In genomic region chr9:132794730-132795380, GRCh38 we compare ENCODE assay signal across 12 cellular contexts.
A peak's percentile ranks its signal among the peaks of the same experiment; 100 is the strongest.
DNase-seq lines count a peak whose midpoint lies in the region; ATAC-seq and TF ChIP-seq lines count a peak whose summit lies in the region.
"Had no signal": no experiment of that assay in that cellular context is flagged by ENCODE, and none has a peak within 500 bp of the region (broad histone marks: within the 10 kb centered on the region; RNA-seq: fewer than 3 reads in every experiment).

No MANE protein-coding gene starts in this region.

- no peak for TF ChIP-seq CTCF in fibroblast of villous mesenchyme (IDR thresholded peaks at IDR 0.05; ENCODE audit: insufficient read depth, low read depth, low read length)

- H3K4me3 ChIP-seq in fibroblast of villous mesenchyme (ENCODE audit: low read depth, low read length) = no peak overlapping the region
- H3K4me3 ChIP-seq: pancreas had no signal

- DNase-seq in activated CD8-positive, alpha-beta memory T cell treated with anti-CD3 and anti-CD28 coated beads for 24 hours = peak; percentile 43
- no peak for DNase-seq in activated CD8-positive, alpha-beta memory T cell treated with anti-CD3 and anti-CD28 coated beads, Interleukin-2, amount 50 U/mL, for 4 hours
- peak; percentile 19 for DNase-seq in NCI-H748 treated with DMSO at 0.1 percent for 48 hours (lab: John Stamatoyannopoulos, UW)
- DNase-seq in fibroblast of villous mesenchyme (ENCODE audit: low read depth) = peak; percentile 10
- peak; percentile 41 for DNase-seq in ureter (ENCODE audit: low spot score)
- no peak for DNase-seq in superior temporal gyrus (ENCODE audit: extremely low spot score)
- DNase-seq: NCI-H187; pancreas; stimulated activated CD4-positive, alpha-beta T cell treated with anti-CD3 and anti-CD28 coated beads, Interleukin-12 subunit alpha, Interleukin-12 subunit beta, amount 100 ng/mL, for 4 hours; SW 1271 had no signal

- ATAC-seq in GM19455 (IDR thresholded peaks at IDR 0.05; ENCODE audit: unreplicated experiment) (no peak), GM19463 (IDR thresholded peaks at IDR 0.05; ENCODE audit: unreplicated experiment) (no peak)
- ATAC-seq: pancreas had no signal

Comparison
In these comparisons a context has a peak if more than half of its experiments do, and no peak if none do; other contexts are left out.
1. DNase-seq: peak in activated CD8-positive, alpha-beta memory T cell treated with anti-CD3 and anti-CD28 coated beads for 24 hours (single experiment), NCI-H748 treated with DMSO at 0.1 percent for 48 hours (single experiment), fibroblast of villous mesenchyme (single experiment) and ureter (single experiment); none in activated CD8-positive, alpha-beta memory T cell treated with anti-CD3 and anti-CD28 coated beads, Interleukin-2, amount 50 U/mL, for 4 hours (single experiment) and superior temporal gyrus (single experiment).